Comparison of ENCODE assay signal across 8 cellular contexts in the genomic region with DNA sequence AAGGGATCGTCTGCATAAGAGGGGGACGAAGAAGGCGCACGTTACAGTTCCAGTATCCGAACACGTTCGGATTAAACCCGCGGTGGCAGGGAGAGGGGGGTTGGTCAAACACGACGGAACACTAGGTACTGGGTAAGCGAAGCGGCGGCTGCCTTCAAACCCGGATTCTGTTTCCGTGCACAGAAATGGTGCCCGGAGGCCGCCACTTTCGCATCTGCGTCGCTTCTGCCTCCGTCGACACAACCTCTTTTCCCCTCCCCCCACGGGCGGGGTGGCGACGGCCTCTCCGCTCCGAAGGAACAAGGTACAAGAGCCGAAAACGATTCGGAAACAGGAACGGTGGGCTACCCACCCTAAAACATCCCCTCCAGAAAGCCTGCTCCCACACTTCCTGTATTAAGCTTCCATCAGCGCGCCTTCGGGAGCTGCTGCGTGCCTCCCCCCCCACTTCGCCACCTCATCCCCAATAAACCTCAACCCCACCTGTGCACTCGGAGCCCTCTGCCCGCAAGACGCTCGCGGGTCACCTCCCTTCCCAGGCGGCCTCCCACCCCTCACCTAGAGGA. TPM values are rescaled to one million over a fixed set of nuclear protein-coding genes. Genes with fewer than 3 reads are reported as not detected.
DNase-seq lines count a peak whose midpoint lies in the region; ATAC-seq and TF ChIP-seq lines count a peak whose summit lies in the region.

No MANE protein-coding gene starts in this region.

- H3K27me3 Mint-ChIP-seq in activated CD8-positive, alpha-beta memory T cell treated with anti-CD3 and anti-CD28 coated beads, Interleukin-2, amount 10 ng/mL, durations not matched to agents 7 days and 5 days = no peaks in the 10 kb centered on the region
- H3K27me3 Mint-ChIP-seq in endodermal cell (ENCODE audit: insufficient read depth) = no peaks in the 10 kb centered on the region

- peak overlapping the region; percentile 98 for H3K27ac ChIP-seq in endodermal cell (ENCODE audit: low read depth, low read length)

- H3K4me3 Mint-ChIP-seq in activated CD8-positive, alpha-beta memory T cell treated with anti-CD3 and anti-CD28 coated beads, Interleukin-2, amount 10 ng/mL, durations not matched to agents 7 days and 5 days = peak overlapping the region; percentile 96
- peak overlapping the region; percentile 99 for H3K4me3 Mint-ChIP-seq in endodermal cell

- no peaks in the 10 kb centered on the region for H3K9me3 Mint-ChIP-seq in activated CD8-positive, alpha-beta memory T cell treated with anti-CD3 and anti-CD28 coated beads, Interleukin-2, amount 10 ng/mL, durations not matched to agents 7 days and 5 days (ENCODE audit: low read depth)
- H3K9me3 Mint-ChIP-seq in endodermal cell = no peaks in the 10 kb centered on the region

- no peaks in the 10 kb centered on the region for H3K9me3 ChIP-seq in endodermal cell (ENCODE audit: control insufficient read depth, low read length)

- ATAC-seq in GM18858 (IDR thresholded peaks at IDR 0.05; ENCODE audit: unreplicated experiment) (peak; percentile 18), HG03097 (IDR thresholded peaks at IDR 0.05; ENCODE audit: low FRiP score, unreplicated experiment) (peak; percentile 17)
- peak; percentile 26 for ATAC-seq in activated CD8-positive, alpha-beta memory T cell treated with anti-CD3 and anti-CD28 coated beads, Interleukin-2, amount 10 ng/mL, durations not matched to agents 7 days and 5 days

- H3K4me3 ChIP-seq in endodermal cell (ENCODE audit: low read length) = peak overlapping the region; percentile 98

- 0% methylated on average over 18 to 44 of the region's 44 CpGs for WGBS in endodermal cell (ENCODE audit: insufficient coverage in 1 of 2, insufficient read length in 1 of 2), 2 experiments

- H3K27me3 ChIP-seq in endodermal cell (ENCODE audit: control insufficient read depth, insufficient read depth, low read length, poor library complexity, severe bottlenecking) = no peaks in the 10 kb centered on the region

- H3K36me3 ChIP-seq in endodermal cell (ENCODE audit: control insufficient read depth, insufficient read depth, low read length) = no peaks in the 10 kb centered on the region

- peak; percentile 47 for DNase-seq in AG08395 (ENCODE audit: low spot score)
- peak; percentile 72 for DNase-seq in NCI-H82 (lab: John Stamatoyannopoulos, UW)
- peak; percentile 89 for DNase-seq in activated CD8-positive, alpha-beta memory T cell treated with anti-CD3 and anti-CD28 coated beads, Interleukin-2, amount 10 ng/mL, durations not matched to agents 7 days and 5 days
- DNase-seq in endodermal cell = peak; percentile 84
- DNase-seq in middle frontal gyrus (ENCODE audit: extremely low spot score, low spot score) = peak; percentile 23
- DNase-seq in stimulated activated CD8-positive, alpha-beta memory T cell treated with anti-CD3 and anti-CD28 coated beads, Interleukin-2, amount 100 ng/mL, for 48 hours (ENCODE audit: low read depth in 2 of 2) = peak; percentile 71 to 74

- H3K36me3 Mint-ChIP-seq in activated CD8-positive, alpha-beta memory T cell treated with anti-CD3 and anti-CD28 coated beads, Interleukin-2, amount 10 ng/mL, durations not matched to agents 7 days and 5 days = peaks cover 25% of the 10 kb centered on the region
- H3K36me3 Mint-ChIP-seq in endodermal cell (ENCODE audit: low read depth) = no peaks in the 10 kb centered on the region

- CTCF ChIA-PET in activated CD8-positive, alpha-beta memory T cell treated with anti-CD3 and anti-CD28 coated beads, Interleukin-2, amount 10 ng/mL, durations not matched to agents 7 days and 5 days (lab: Charles Lee) = interaction anchor here (1.3 to 5.2 kb wide), 7 partner anchors 10 to 157 kb away, joined by 3 to 16 read pairs (median 5); partner anchors contain the start of gene USO1

- no peak for TF ChIP-seq CTCF in endodermal cell (conservative IDR thresholded peaks at IDR 0.05)

- peak overlapping the region; percentile 95 for H3K9ac ChIP-seq in endodermal cell (ENCODE audit: extremely low read depth, low read length, poor library complexity, severe bottlenecking)

- H3K4me1 ChIP-seq in endodermal cell (ENCODE audit: control insufficient read depth, insufficient read depth, low read length) = peaks cover 7% of the 10 kb centered on the region

- peak overlapping the region; percentile 96 for H3K27ac Mint-ChIP-seq in activated CD8-positive, alpha-beta memory T cell treated with anti-CD3 and anti-CD28 coated beads, Interleukin-2, amount 10 ng/mL, durations not matched to agents 7 days and 5 days
- peak overlapping the region; percentile 99 for H3K27ac Mint-ChIP-seq in endodermal cell

- peaks cover 48% of the 10 kb centered on the region for H3K4me1 Mint-ChIP-seq in activated CD8-positive, alpha-beta memory T cell treated with anti-CD3 and anti-CD28 coated beads, Interleukin-2, amount 10 ng/mL, durations not matched to agents 7 days and 5 days
- H3K4me1 Mint-ChIP-seq in endodermal cell = peaks cover 42% of the 10 kb centered on the region

RNA-seq across cellular contexts. Expression of gene G3BP2, which starts 0.7 kb away (rescaled TPM):
- 100 to 1,000 TPM; 148 to 230 TPM for total RNA-seq in activated CD8-positive, alpha-beta memory T cell treated with anti-CD3 and anti-CD28 coated beads, Interleukin-2, amount 10 ng/mL, durations not matched to agents 7 days and 5 days
- 100 to 1,000 TPM; 176 to 183 TPM for total RNA-seq in endodermal cell
- polyA plus RNA-seq in endodermal cell (2013, experiment 1 of 2) = 143 TPM
- 141 TPM for polyA plus RNA-seq in endodermal cell (2013, experiment 2 of 2)

RNA-seq across cellular contexts. Expression of gene CDKL2, which starts 42.2 kb away (rescaled TPM):
- total RNA-seq in activated CD8-positive, alpha-beta memory T cell treated with anti-CD3 and anti-CD28 coated beads, Interleukin-2, amount 10 ng/mL, durations not matched to agents 7 days and 5 days = 1 to 10 TPM in 1 of 2 experiments, under 1 TPM in 1; 0.16 to 1.5 TPM
- 1 to 10 TPM in 1 of 2 donors, under 1 TPM in 1; 0.37 to 1.3 TPM for total RNA-seq in endodermal cell
- 0.53 TPM for polyA plus RNA-seq in endodermal cell (2013, experiment 1 of 2)
- polyA plus RNA-seq in endodermal cell (2013, experiment 2 of 2) = 0.62 TPM

RNA-seq across cellular contexts. Expression of gene USO1, which starts 51.8 kb away (rescaled TPM):
- 10 to 100 TPM; 30.1 to 43.1 TPM for total RNA-seq in activated CD8-positive, alpha-beta memory T cell treated with anti-CD3 and anti-CD28 coated beads, Interleukin-2, amount 10 ng/mL, durations not matched to agents 7 days and 5 days
- 10 to 100 TPM; 74.5 to 75.1 TPM for total RNA-seq in endodermal cell
- polyA plus RNA-seq in endodermal cell (2013, experiment 1 of 2) = 63.9 TPM
- 57.4 TPM for polyA plus RNA-seq in endodermal cell (2013, experiment 2 of 2)

Comparison
In these comparisons a context has a peak if more than half of its experiments do, and no peak if none do; other contexts are left out.
1. Peak in every context shown above with its lines: DNase-seq, ATAC-seq, H3K4me3 ChIP-seq and H3K27ac ChIP-seq.
2. DNase-seq: peak in every context shown above with its lines; median percentile 89 in activated CD8-positive, alpha-beta memory T cell treated with anti-CD3 and anti-CD28 coated beads, Interleukin-2, amount 10 ng/mL, durations not matched to agents 7 days and 5 days; 84 in endodermal cell; 72 in stimulated activated CD8-positive, alpha-beta memory T cell treated with anti-CD3 and anti-CD28 coated beads, Interleukin-2, amount 100 ng/mL, for 48 hours; 72 in NCI-H82; 47 in AG08395; 23 in middle frontal gyrus.